14 cellular contexts compared by ENCODE assay signal in genomic region chr1:70284366-70284765, GRCh38.
A peak's percentile ranks its signal among the peaks of the same experiment; 100 is the strongest.
DNase-seq lines count a peak whose midpoint lies in the region; ATAC-seq, FAIRE-seq and TF ChIP-seq lines count a peak whose summit lies in the region.
"Had no signal": no experiment of that assay in that cellular context is flagged by ENCODE, and none has a peak within 500 bp of the region (broad histone marks: within the 10 kb centered on the region; RNA-seq: fewer than 3 reads in every experiment).

No MANE protein-coding gene starts in this region.

- peaks cover 9% of the 10 kb centered on the region for H3K36me3 ChIP-seq in HUES6 (ENCODE audit: control insufficient read depth, insufficient read depth, low read length)
- peaks cover 2 to 3% of the 10 kb centered on the region in 2 donors for H3K36me3 ChIP-seq in small intestine (ENCODE audit: control insufficient read depth in 2 of 2, insufficient read depth in 2 of 2, low read length in 2 of 2)
- peaks cover 0 to 53% of the 10 kb centered on the region in 2 donors for H3K36me3 ChIP-seq in neuronal stem cell (replicated peaks in 1 of 2; ENCODE audit: control insufficient read depth in 2 of 2, insufficient read depth in 2 of 2, low read length in 2 of 2)

- H3K27me3 ChIP-seq in HUES6 (ENCODE audit: control insufficient read depth, insufficient read depth, low read length) (no peaks in the 10 kb centered on the region), small intestine (ENCODE audit: control insufficient read depth in 2 of 2, insufficient read depth in 2 of 2, low read length in 2 of 2) (no peaks in the 10 kb centered on the region), neuronal stem cell (ENCODE audit: control insufficient read depth in 3 of 3, insufficient read depth in 3 of 3, low read depth in 1 of 3, low read length in 3 of 3) (no peaks in the 10 kb centered on the region)
- H3K27me3 ChIP-seq: BLaER1 treated with 17β-estradiol and CSF1 and Interleukin-3, amounts not matched to agents 10 nM and 100 nM had no signal

- ATAC-seq in GM21390 (IDR thresholded peaks at IDR 0.05; ENCODE audit: unreplicated experiment) = no peak
- ATAC-seq: HepG2 had no signal

- H4K91ac ChIP-seq in neuronal stem cell (ENCODE audit: low read depth, low read length, poor library complexity) = no peak overlapping the region

- H3K27ac ChIP-seq in HUES6 (ENCODE audit: low read depth, low read length) (0 out of 2 replicates have a peak overlapping the region, but pooled peaks have one; percentile 19), small intestine (ENCODE audit: low read depth in 1 of 2, low read length in 1 of 2) (no peak overlapping the region), neuronal stem cell (replicated peaks; ENCODE audit: low read length) (no peak overlapping the region)
- H3K27ac ChIP-seq: BLaER1 treated with 17β-estradiol and CSF1 and Interleukin-3, amounts not matched to agents 10 nM and 100 nM had no signal

- H3K4me3 ChIP-seq in HUES6 (ENCODE audit: low read depth, low read length) (no peak overlapping the region), epithelial cell of esophagus (ENCODE audit: low read length) (no peak overlapping the region), small intestine (ENCODE audit: low read depth in 1 of 2, low read length in 2 of 2) (no peak overlapping the region), neuronal stem cell (ENCODE audit: low read length in 2 of 2) (no peak overlapping the region)
- H3K4me3 ChIP-seq: BLaER1 treated with 17β-estradiol and CSF1 and Interleukin-3, amounts not matched to agents 10 nM and 100 nM had no signal

- no peak overlapping the region for H3K14ac ChIP-seq in neuronal stem cell (ENCODE audit: low read length)

- H2AK5ac ChIP-seq in neuronal stem cell (ENCODE audit: low read depth, low read length) = no peak overlapping the region

- H4K8ac ChIP-seq in neuronal stem cell (ENCODE audit: low read depth, low read length) = no peak overlapping the region

- H3K4me2 ChIP-seq in neuronal stem cell (ENCODE audit: insufficient read depth, low read length, poor library complexity, severe bottlenecking) = no peak overlapping the region
- H3K4me2 ChIP-seq: BLaER1 treated with 17β-estradiol and CSF1 and Interleukin-3, amounts not matched to agents 10 nM and 100 nM had no signal

- H3K23ac ChIP-seq in neuronal stem cell (ENCODE audit: low read depth, low read length, poor library complexity) = no peak overlapping the region

- DNase-seq in GM18507 (ENCODE audit: extremely low spot score, insufficient read length, low read depth) (no peak), epithelial cell of esophagus (ENCODE audit: low read depth) (peak; percentile 78), small intestine (no peak), COR-L47 (lab: John Stamatoyannopoulos, UW) (no peak), neuronal stem cell (ENCODE audit: low spot score) (no peak)
- DNase-seq: Calu3; CD4-positive, CD25-positive, alpha-beta regulatory T cell; DMS 273 treated with DMSO at 0.1 percent for 48 hours; GOT3; H9 had no signal

- H3K9me3 ChIP-seq in HUES6 (ENCODE audit: control insufficient read depth, insufficient read depth, low read depth, low read length) = no peaks in the 10 kb centered on the region
- H3K9me3 ChIP-seq in small intestine (ENCODE audit: control insufficient read depth, low read depth) = no peaks in the 10 kb centered on the region
- no peaks in the 10 kb centered on the region for H3K9me3 ChIP-seq in neuronal stem cell (replicated peaks in 1 of 2; ENCODE audit: control insufficient read depth in 2 of 2, insufficient read depth in 1 of 2, low read depth in 1 of 2, low read length in 2 of 2)
- H3K9me3 ChIP-seq: BLaER1 treated with 17β-estradiol and CSF1 and Interleukin-3, amounts not matched to agents 10 nM and 100 nM had no signal

- H3K9ac ChIP-seq in HUES6 (ENCODE audit: low read length) (no peak overlapping the region), neuronal stem cell (ENCODE audit: low read depth, low read length, poor library complexity) (no peak overlapping the region)
- H3K9ac ChIP-seq: BLaER1 treated with 17β-estradiol and CSF1 and Interleukin-3, amounts not matched to agents 10 nM and 100 nM had no signal

- H2BK15ac ChIP-seq in neuronal stem cell (ENCODE audit: low read length) = no peak overlapping the region

- no peak overlapping the region for H2BK12ac ChIP-seq in neuronal stem cell (ENCODE audit: low read length)

- no peak overlapping the region for H2BK5ac ChIP-seq in neuronal stem cell (ENCODE audit: low read length)

- WGBS in small intestine, 3 donors = 96 to 98% (median 97%) methylated on average over 2 of the region's 2 CpGs
- no CpG with 5 or more reads among the region's 2 CpGs for WGBS in neuronal stem cell (ENCODE audit: extremely low coverage in 2 of 2, insufficient read length in 2 of 2, insufficient replicate concordance in 1 of 2), 2 donors

- TF ChIP-seq CTCF in epithelial cell of esophagus (IDR thresholded peaks at IDR 0.05; ENCODE audit: insufficient read depth, low read depth, low read length, missing control alignments) = no peak

- H2BK120ac ChIP-seq in neuronal stem cell (ENCODE audit: low read depth, low read length) = no peak overlapping the region

- no peaks in the 10 kb centered on the region for H3K4me1 ChIP-seq in HUES6 (ENCODE audit: control insufficient read depth, insufficient read depth, low read length)
- no peaks in the 10 kb centered on the region for H3K4me1 ChIP-seq in small intestine (ENCODE audit: control insufficient read depth in 2 of 2, insufficient read depth in 1 of 2, low read depth in 1 of 2, low read length in 1 of 2)
- no peaks in the 10 kb centered on the region for H3K4me1 ChIP-seq in neuronal stem cell (ENCODE audit: control insufficient read depth in 2 of 2, insufficient read depth in 1 of 2, low read depth in 1 of 2, low read length in 2 of 2)
- H3K4me1 ChIP-seq: BLaER1 treated with 17β-estradiol and CSF1 and Interleukin-3, amounts not matched to agents 10 nM and 100 nM had no signal

- no peak overlapping the region for H2AFZ ChIP-seq in neuronal stem cell (ENCODE audit: low read length)

- H3K4ac ChIP-seq in neuronal stem cell (ENCODE audit: low read length) = no peak overlapping the region

- no peaks in the 10 kb centered on the region for H3K79me1 ChIP-seq in neuronal stem cell (ENCODE audit: low read depth, low read length)

- FAIRE-seq in GM18507 (lab: Jason Lieb, UNC) = peak; percentile 26
- FAIRE-seq in small intestine (lab: Jason Lieb, UNC) = peak; percentile 62
- FAIRE-seq: HepG2 had no signal

- no peak overlapping the region for H3K18ac ChIP-seq in neuronal stem cell (ENCODE audit: low read length)
